ENCODE assay signal across 12 cellular contexts in genomic region chr4:144044936-144045335, GRCh38. TPM values are rescaled to one million over a fixed set of nuclear protein-coding genes. Genes with fewer than 3 reads are reported as not detected.
A peak's percentile ranks its signal among the peaks of the same experiment; 100 is the strongest.
DNase-seq lines count a peak whose midpoint lies in the region; ATAC-seq and TF ChIP-seq lines count a peak whose summit lies in the region.
"Not testable (repeated sequence)": the region's sequence is repeated elsewhere in the genome, so short reads cannot be mapped to it uniquely, and the experiment has no call there.
"Had no signal": no experiment of that assay in that cellular context is flagged by ENCODE, and none has a peak within 500 bp of the region (broad histone marks: within the 10 kb centered on the region; RNA-seq: fewer than 3 reads in every experiment).

No MANE protein-coding gene starts in this region.

- H3K4me1 Mint-ChIP-seq in osteocyte (ENCODE audit: unreplicated experiment): peaks cover 15% of the 10 kb centered on the region

- H3K9me3 Mint-ChIP-seq in osteocyte (ENCODE audit: unreplicated experiment): not testable (repeated sequence)

- not testable (repeated sequence) for H2AFZ ChIP-seq in HCT116 (ENCODE audit: low read depth, low read length, poor library complexity, severe bottlenecking)

- not testable (repeated sequence) for TF ChIP-seq RAD21 in HCT116 (IDR thresholded peaks at IDR 0.05; ENCODE audit: low read depth)

- not testable (repeated sequence) for H3K4me3 Mint-ChIP-seq in osteocyte (ENCODE audit: unreplicated experiment)

- not testable (repeated sequence) for H3K9me2 ChIP-seq in HCT116 (ENCODE audit: insufficient read depth)

- H3K4me1 ChIP-seq in HCT116 (ENCODE audit: control insufficient read depth in 1 of 2, insufficient read depth in 2 of 2, low read length in 2 of 2); RWPE2 (ENCODE audit: insufficient read depth, poor library complexity, severe bottlenecking): not testable (repeated sequence)

- not testable (repeated sequence) for H3K27ac ChIP-seq in HCT116 (ENCODE audit: low read depth, low read length); RWPE2 (ENCODE audit: poor library complexity, severe bottlenecking)

- not testable (repeated sequence) for H3K9ac ChIP-seq in HCT116 (ENCODE audit: low read length)

- peak overlapping the region; percentile 17; the same call in 1 of the 2 replicates for H3K4me2 ChIP-seq in HCT116 (ENCODE audit: low read length)

- not testable (repeated sequence) for H3K9me3 ChIP-seq in HCT116 (ENCODE audit: control insufficient read depth in 1 of 2, insufficient read depth in 1 of 2, low read depth in 1 of 2, low read length in 2 of 2); RWPE2 (ENCODE audit: severe bottlenecking)

- DNase-seq in AG10803 (ENCODE audit: low read depth) (peak; percentile 12), astrocyte of the cerebellum (ENCODE audit: low read depth) (peak; percentile 38), dedifferentiated amniotic fluid mesenchymal stem cell (ENCODE audit: extremely low spot score) (peak; percentile 46), fibroblast of villous mesenchyme (ENCODE audit: low read depth) (peak; percentile 5), stromal cell of bone marrow (ENCODE audit: low read depth) (peak; percentile 3)
- DNase-seq in HCT116 (ENCODE audit: low read depth, low spot score); RWPE2 (ENCODE audit: low spot score); osteocyte (ENCODE audit: extremely low spot score, unreplicated experiment): not testable (repeated sequence)

- in situ Hi-C loops in astrocyte of the cerebellum (cut with HindIII; ENCODE audit: low sequenced_read_pairs): not testable (repeated sequence)

- not testable (repeated sequence) for BruUV-seq in HCT116 (replicated peaks; lab: Mats Ljungman, UMichigan)

- CTCF ChIA-PET in HCT116 (lab: Charles Lee): not testable (repeated sequence)

- not testable (repeated sequence) for H3K36me3 ChIP-seq in HCT116 (ENCODE audit: control insufficient read depth in 1 of 2, insufficient read depth in 2 of 2, low read length in 2 of 2); RWPE2 (ENCODE audit: low read depth)

- H4K20me1 ChIP-seq in HCT116 (ENCODE audit: insufficient read depth): not testable (repeated sequence)

- not testable (repeated sequence) for ATAC-seq in HCT116
- ATAC-seq in RWPE2 (ENCODE audit: low read depth): peak; percentile 56; the same call in 1 of the 3 replicates

- not testable (repeated sequence) for H3K79me2 ChIP-seq in HCT116 (ENCODE audit: insufficient read depth, low read length)

- not testable (repeated sequence) for TF ChIP-seq CTCF in AG10803 (conservative IDR thresholded peaks at IDR 0.05; ENCODE audit: low read length); HCT116 (IDR thresholded peaks at IDR 0.05 in 2 of 3, conservative IDR thresholded peaks at IDR 0.05 in 1 of 3; ENCODE audit: borderline replicate concordance in 1 of 3, insufficient read depth in 1 of 3, low read depth in 2 of 3, low read length in 2 of 3); RWPE2 (IDR thresholded peaks at IDR 0.05; ENCODE audit: poor library complexity, severe bottlenecking); astrocyte of the cerebellum (IDR thresholded peaks at IDR 0.05; ENCODE audit: low read depth, low read length, missing control alignments); fibroblast of villous mesenchyme (IDR thresholded peaks at IDR 0.05; ENCODE audit: insufficient read depth, low read depth, low read length); osteocyte (IDR thresholded peaks at IDR 0.05)

- POLR2A ChIA-PET in HCT116 (lab: Charles Lee): not testable (repeated sequence)

- H3K36me3 Mint-ChIP-seq in osteocyte (ENCODE audit: unreplicated experiment): not testable (repeated sequence)

- intact Hi-C loops in HCT116 (cut with micrococcal nuclease): not testable (repeated sequence)

- peak overlapping the region; percentile 19 for H3K27ac Mint-ChIP-seq in osteocyte (ENCODE audit: unreplicated experiment)

- TF ChIP-seq POLR2A in HCT116 (IDR thresholded peaks at IDR 0.05; ENCODE audit: borderline replicate concordance, extremely low read depth, insufficient read depth, insufficient read length): not testable (repeated sequence)

- RAD21 ChIA-PET in HCT116 (lab: Charles Lee; ENCODE audit: low non-redundant PET in 1 of 2, low total read pairs in 2 of 2, uncharacterized antibody in 2 of 2, unreplicated experiment in 2 of 2): not testable (repeated sequence)

- not testable (repeated sequence) for H3K27me3 Mint-ChIP-seq in osteocyte (ENCODE audit: unreplicated experiment)

- not testable (repeated sequence) for H3K27me3 ChIP-seq in HCT116 (ENCODE audit: insufficient read depth, low read length); RWPE2 (ENCODE audit: insufficient read depth, poor library complexity, severe bottlenecking)

- H3K4me3 ChIP-seq in AG10803 (ENCODE audit: low read length); HCT116 (replicated peaks in 1 of 2; ENCODE audit: low read depth in 1 of 2, low read length in 2 of 2); RWPE2 (ENCODE audit: severe bottlenecking); astrocyte of the cerebellum (ENCODE audit: low read depth, low read length); fibroblast of villous mesenchyme (ENCODE audit: low read depth, low read length): not testable (repeated sequence)

RNA-seq across cellular contexts. Expression of gene GYPB, which starts 25.8 kb away (rescaled TPM):
- total RNA-seq in HCT116 (2021; ENCODE audit: unreplicated experiment): not detected
- not detected in 2 replicates for polyA plus RNA-seq in HCT116 (2012)
- not detected in 2 replicates for total RNA-seq in fibroblast of villous mesenchyme
- not detected in 2 replicates for total RNA-seq in osteocyte
- total RNA-seq: CD8-positive, alpha-beta memory T cell; Peyer's patch had no signal
- polyA plus RNA-seq: A549; CD14-positive monocyte; CD8-positive, alpha-beta memory T cell had no signal
